ENCODE assay signal across 8 cellular contexts in the genomic region with DNA sequence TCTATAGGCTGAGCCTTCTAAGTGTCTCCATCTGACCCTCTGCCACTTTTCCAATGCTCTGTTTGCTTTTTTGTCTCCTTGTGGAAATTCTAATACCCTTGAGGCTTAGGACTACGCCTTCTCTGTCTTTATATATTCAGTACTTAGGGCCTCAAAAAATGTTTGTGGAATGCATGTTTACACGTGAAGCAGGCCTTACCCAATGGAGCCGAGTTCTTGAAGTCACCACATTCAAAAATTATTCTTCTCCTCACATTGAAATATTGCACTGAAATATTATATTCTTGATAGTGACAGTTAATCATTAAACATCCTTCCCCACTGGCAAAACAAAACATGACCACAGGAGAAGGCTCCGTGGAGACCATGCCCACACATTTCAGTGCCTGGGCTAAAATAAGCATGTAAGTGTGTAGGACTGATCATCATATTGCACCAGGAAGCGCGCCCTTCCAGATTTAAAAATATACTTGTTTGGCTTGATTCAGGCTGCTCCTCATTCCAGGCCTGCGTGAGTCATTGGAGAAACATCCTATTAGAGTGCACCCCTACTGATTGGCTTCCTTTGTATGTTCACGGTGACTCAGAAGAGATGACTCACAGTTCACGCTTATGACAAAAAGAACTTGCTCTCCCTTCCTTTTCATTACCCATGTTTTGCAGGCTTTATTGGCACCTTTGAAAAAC.
DNase-seq lines count a peak whose midpoint lies in the region; ATAC-seq, FAIRE-seq and TF ChIP-seq lines count a peak whose summit lies in the region.

No MANE protein-coding gene starts in this region.

- H3K4me1 Mint-ChIP-seq in immature natural killer cell = peaks cover 28 to 34% of the 10 kb centered on the region in 2 donors

- TF ChIP-seq POLR2A in GM12891 (IDR thresholded peaks at IDR 0.05; ENCODE audit: low read depth, low read length) = no peak

- H3K27ac ChIP-seq in A673 (ENCODE audit: low read depth, low read length, poor library complexity, severe bottlenecking) = peak overlapping the region; percentile 83

- peak; percentile 97 for DNase-seq in A673 (ENCODE audit: low spot score)
- peak; percentile 73 for DNase-seq in HK-2 (ENCODE audit: unreplicated experiment)
- DNase-seq in SIG-M5 treated with dmso at 0.1 percent for 504 hours (lab: John Stamatoyannopoulos, UW; ENCODE audit: unreplicated experiment) = peak; percentile 97
- DNase-seq in brain pericyte (ENCODE audit: low read depth, low spot score) = peak; percentile 94
- DNase-seq in immature natural killer cell = peak in 1 of 3 donors; percentile 13
- peak; percentile 19 to 26 for DNase-seq in stimulated activated CD4-positive, alpha-beta T cell treated with anti-CD3 and anti-CD28 coated beads, Interleukin-12 subunit alpha, Interleukin-12 subunit beta, amount 100 ng/mL, for 24 hours (ENCODE audit: low read depth in 2 of 2)
- no peak for DNase-seq in GM12891 (ENCODE audit: insufficient read length, low spot score)

- CTCF ChIA-PET in A673 (lab: Charles Lee) = no interaction called here

- no peaks in the 10 kb centered on the region for H3K36me3 ChIP-seq in A673 (ENCODE audit: insufficient read depth, low read length, poor library complexity, severe bottlenecking)

- POLR2A ChIA-PET in A673 (lab: Charles Lee; ENCODE audit: low non-redundant PET) = no interaction called here

- BruUV-seq in A673 (replicated peaks; lab: Mats Ljungman, UMichigan) = no TSS peak

- H3K36me3 Mint-ChIP-seq in immature natural killer cell = peaks cover 6 to 24% (median 18%) of the 10 kb centered on the region in 3 donors

- peaks cover 22% of the 10 kb centered on the region for H3K4me1 ChIP-seq in A673 (ENCODE audit: insufficient read depth, low read length, poor library complexity, severe bottlenecking)

- no peak for TF ChIP-seq CTCF in A673 (conservative IDR thresholded peaks at IDR 0.05; ENCODE audit: low read depth, low read length)

- H3K27ac Mint-ChIP-seq in immature natural killer cell = peak overlapping the region in 4 of 6 donors; percentile 13 to 30 (median 23)

- no peak overlapping the region for H3K4me3 ChIP-seq in A673 (ENCODE audit: low read depth, low read length, poor library complexity, severe bottlenecking)

- no peaks in the 10 kb centered on the region for H3K9me3 ChIP-seq in A673 (ENCODE audit: low read depth, low read length, poor library complexity, severe bottlenecking)

- H3K4me3 Mint-ChIP-seq in immature natural killer cell = no peak overlapping the region

- FAIRE-seq in GM12891 (lab: Jason Lieb, UNC) = no peak

- no peaks in the 10 kb centered on the region for H3K27me3 ChIP-seq in A673 (replicated peaks; ENCODE audit: insufficient read depth, low read depth, low read length, poor library complexity)

- no peak for ATAC-seq in HG02981 (IDR thresholded peaks at IDR 0.05; ENCODE audit: unreplicated experiment)

- intact Hi-C loops in A673 (cut with micrococcal nuclease; ENCODE audit: unreplicated experiment) = no loop called here

- H3K9me3 Mint-ChIP-seq in immature natural killer cell = no peaks in the 10 kb centered on the region

- no peaks in the 10 kb centered on the region for H3K27me3 Mint-ChIP-seq in immature natural killer cell (ENCODE audit: low read depth in 3 of 3)

TF ChIP-seq in GM12891, 5 proteins besides CTCF, POLR2A, EP300 and RAD21:
- TF ChIP-seq POU2F2 (IDR thresholded peaks at IDR 0.05; ENCODE audit: low read depth, low read length) (no peak), SPI1 (IDR thresholded peaks at IDR 0.05; ENCODE audit: low read depth, low read length) (no peak), TAF1 (IDR thresholded peaks at IDR 0.05; ENCODE audit: low read depth, low read length) (no peak), PAX5 (IDR thresholded peaks at IDR 0.05; ENCODE audit: insufficient read depth, low read length, severe bottlenecking) (no peak), POLR2AphosphoS5 (IDR thresholded peaks at IDR 0.05; ENCODE audit: low read depth, low read length) (no peak)
